Comparison of ENCODE assay signal across 12 cellular contexts in the genomic region with DNA sequence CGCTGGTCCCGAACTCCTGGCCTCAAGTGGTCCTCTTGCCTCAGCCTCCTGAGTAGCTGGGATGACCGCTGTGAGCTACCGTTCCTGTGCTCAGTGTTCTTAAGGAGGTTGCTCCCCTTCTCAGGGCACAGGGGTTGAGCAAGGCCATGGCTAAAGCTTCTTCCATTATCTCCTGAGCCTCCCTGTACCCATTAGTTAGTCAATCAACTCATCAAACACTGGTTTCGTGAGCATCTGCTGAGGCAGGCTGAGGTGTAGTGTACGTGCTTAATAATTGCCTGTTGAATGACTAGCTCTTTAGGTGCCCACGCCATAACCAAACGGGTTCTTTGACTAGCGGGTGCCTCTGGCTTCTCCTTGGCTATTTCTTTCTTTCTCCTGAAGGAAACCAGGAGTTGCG. TPM values are rescaled to one million over a fixed set of nuclear protein-coding genes. Genes with fewer than 3 reads are reported as not detected.
DNase-seq lines count a peak whose midpoint lies in the region; ATAC-seq and TF ChIP-seq lines count a peak whose summit lies in the region.
"Had no signal": no experiment of that assay in that cellular context is flagged by ENCODE, and none has a peak within 500 bp of the region (broad histone marks: within the 10 kb centered on the region; RNA-seq: fewer than 3 reads in every experiment).

No MANE protein-coding gene starts in this region.

- no peak overlapping the region for H3K9ac ChIP-seq in colonic mucosa (ENCODE audit: low read depth in 2 of 2, low read length in 2 of 2)

- H3K36me3 ChIP-seq in colonic mucosa (no peaks in the 10 kb centered on the region), mesodermal cell (ENCODE audit: control insufficient read depth, insufficient read depth, low read length) (no peaks in the 10 kb centered on the region), transverse colon (no peaks in the 10 kb centered on the region)

- H3K27ac Mint-ChIP-seq in activated naive CD8-positive, alpha-beta T cell treated with anti-CD3 and anti-CD28 coated beads, Interleukin-2, amount 50 U/mL, for 24 hours: no peak overlapping the region
- H3K27ac Mint-ChIP-seq: activated B cell treated with CpG ODN at 0.5 μM for 24 hours; activated T-helper 17 cell treated with anti-CD3 and anti-CD28 coated beads, Interleukin-2, amount 50 U/mL, for 72 hours had no signal

- intact Hi-C loops in colonic mucosa (cut with DNase I): no loop called here
- intact Hi-C loops in transverse colon (cut with DNase I; ENCODE audit: low total_unique reads): no loop called here

- no peaks in the 10 kb centered on the region for H3K9me3 ChIP-seq in colonic mucosa
- no peaks in the 10 kb centered on the region for H3K9me3 ChIP-seq in mesodermal cell (ENCODE audit: control insufficient read depth, low read length)
- H3K9me3 ChIP-seq in transverse colon: no peaks in the 10 kb centered on the region

- in situ Hi-C loops in transverse colon (cut with MboI; ENCODE audit: low pct_ligation_motif_present in 1 of 4, low pct_unique_long_range_greater_than_20kb in 1 of 4, low sequenced_read_pairs in 3 of 4): no loop called here

- no peak for TF ChIP-seq EP300 in transverse colon (IDR thresholded peaks at IDR 0.05; ENCODE audit: low read depth)

- H3K4me1 ChIP-seq in colonic mucosa (peaks cover 6% of the 10 kb centered on the region), mesodermal cell (ENCODE audit: control insufficient read depth, insufficient read depth, low read length, poor library complexity, severe bottlenecking) (peaks cover 42% of the 10 kb centered on the region), transverse colon (peaks cover 24 to 33% (median 28%) of the 10 kb centered on the region in 4 donors)

- H3K27ac ChIP-seq in colonic mucosa (peak overlapping the region; percentile 41), mesodermal cell (ENCODE audit: low read depth, low read length, severe bottlenecking) (peak overlapping the region; percentile 87), transverse colon (peak overlapping the region; percentile 67 to 87 (median 80))

- TF ChIP-seq CTCF in colonic mucosa (IDR thresholded peaks at IDR 0.05) (no peak), transverse colon (IDR thresholded peaks at IDR 0.05) (no peak)

- no peak overlapping the region for H3K4me3 Mint-ChIP-seq in activated naive CD8-positive, alpha-beta T cell treated with anti-CD3 and anti-CD28 coated beads, Interleukin-2, amount 50 U/mL, for 24 hours

- ATAC-seq in activated naive CD8-positive, alpha-beta T cell treated with anti-CD3 and anti-CD28 coated beads, Interleukin-2, amount 50 U/mL, for 24 hours: no peak

- H3K9me3 Mint-ChIP-seq in activated naive CD8-positive, alpha-beta T cell treated with anti-CD3 and anti-CD28 coated beads, Interleukin-2, amount 50 U/mL, for 24 hours: no peaks in the 10 kb centered on the region
- H3K9me3 Mint-ChIP-seq: activated B cell treated with CpG ODN at 0.5 μM for 24 hours; activated T-helper 17 cell treated with anti-CD3 and anti-CD28 coated beads, Interleukin-2, amount 50 U/mL, for 72 hours had no signal

- WGBS in mesodermal cell (ENCODE audit: insufficient coverage in 2 of 2), 2 experiments: 90 to 96% methylated on average over 7 to 8 of the region's 10 CpGs
- 87% methylated on average over 10 of the region's 10 CpGs; no CpG with 5 or more reads in 1 of the 2 donors for WGBS in transverse colon (ENCODE audit: low coverage in 1 of 2), 2 donors

- H3K27me3 Mint-ChIP-seq in activated naive CD8-positive, alpha-beta T cell treated with anti-CD3 and anti-CD28 coated beads, Interleukin-2, amount 50 U/mL, for 24 hours: peaks cover 2% of the 10 kb centered on the region
- H3K27me3 Mint-ChIP-seq: activated B cell treated with CpG ODN at 0.5 μM for 24 hours; activated T-helper 17 cell treated with anti-CD3 and anti-CD28 coated beads, Interleukin-2, amount 50 U/mL, for 72 hours had no signal

- TF ChIP-seq POLR2A in transverse colon (IDR thresholded peaks at IDR 0.05): no peak

- no peaks in the 10 kb centered on the region for H3K36me3 Mint-ChIP-seq in activated naive CD8-positive, alpha-beta T cell treated with anti-CD3 and anti-CD28 coated beads, Interleukin-2, amount 50 U/mL, for 24 hours (ENCODE audit: low read depth)

- H3K4me1 Mint-ChIP-seq in activated naive CD8-positive, alpha-beta T cell treated with anti-CD3 and anti-CD28 coated beads, Interleukin-2, amount 50 U/mL, for 24 hours: peaks cover 6% of the 10 kb centered on the region

- H3K27me3 ChIP-seq in colonic mucosa: no peaks in the 10 kb centered on the region
- no peaks in the 10 kb centered on the region for H3K27me3 ChIP-seq in transverse colon

- no peak overlapping the region for H3K4me3 ChIP-seq in colonic mucosa
- no peak overlapping the region for H3K4me3 ChIP-seq in mesodermal cell (ENCODE audit: extremely low read depth, insufficient read depth, low read length, poor library complexity, severe bottlenecking)
- H3K4me3 ChIP-seq in transverse colon: no peak overlapping the region

- DNase-seq in DMS53 (lab: John Stamatoyannopoulos, UW) (peak; percentile 47), DMS53 treated with DMSO at 0.1 percent for 48 hours (lab: John Stamatoyannopoulos, UW; ENCODE audit: unreplicated experiment) (no peak), colonic mucosa (no peak), transverse colon (no peak), hypothalamus (lab: John Stamatoyannopoulos, UW) (no peak), NCI-H345 (lab: John Stamatoyannopoulos, UW) (no peak)
- DNase-seq in activated naive CD8-positive, alpha-beta T cell treated with anti-CD3 and anti-CD28 coated beads, Interleukin-2, amount 50 U/mL, for 24 hours: no peak
- DNase-seq: 8988T, activated B cell treated with CpG ODN at 0.5 μM for 24 hours, NCI-H1105 treated with DMSO at 0.1 percent for 48 hours had no signal

RNA-seq across cellular contexts. Expression of gene SGCA, which starts 11.7 kb away (rescaled TPM):
- 1 to 10 TPM in 1 of 2 donors, under 1 TPM in 1; 0.89 to 5.5 TPM for total RNA-seq in colonic mucosa
- 2.4 TPM for polyA plus RNA-seq in mesodermal cell (2013, experiment 1 of 2)
- 1.3 TPM for polyA plus RNA-seq in mesodermal cell (2013, experiment 2 of 2)
- total RNA-seq in transverse colon: 10 to 100 TPM in 1 of 4 donors, 1 to 10 TPM in 3; 3.7 to 65.3 (median 7.6) TPM
- total RNA-seq: activated T-helper 17 cell treated with anti-CD3 and anti-CD28 coated beads, Interleukin-2, amount 50 U/mL, for 72 hours had no signal

RNA-seq across cellular contexts. Expression of gene COL1A1, which starts 24.0 kb away (rescaled TPM):
- 100 to 1,000 TPM in 1 of 2 donors, 10 to 100 TPM in 1; 74.7 to 127 TPM for total RNA-seq in colonic mucosa
- polyA plus RNA-seq in mesodermal cell (2013, experiment 1 of 2): 852 TPM
- polyA plus RNA-seq in mesodermal cell (2013, experiment 2 of 2): 735 TPM
- total RNA-seq in transverse colon: 100 to 1,000 TPM in 2 of 4 donors, 10 to 100 TPM in 2; 13.0 to 210 (median 79.8) TPM

RNA-seq across cellular contexts. Expression of gene PPP1R9B, which starts 27.0 kb away (rescaled TPM):
- total RNA-seq in colonic mucosa (10 to 100 TPM; 36.6 to 43.2 TPM), transverse colon (10 to 100 TPM; 19.0 to 29.9 (median 27.7) TPM)
- 45.5 TPM for polyA plus RNA-seq in mesodermal cell (2013, experiment 1 of 2)
- polyA plus RNA-seq in mesodermal cell (2013, experiment 2 of 2): 36.7 TPM

RNA-seq across cellular contexts. Expression of gene SAMD14, which starts 47.5 kb away (rescaled TPM):
- total RNA-seq in colonic mucosa (1 to 10 TPM in 1 of 2 donors, under 1 TPM in 1; 0.77 to 2.3 TPM), transverse colon (1 to 10 TPM in 1 of 4 donors, under 1 TPM in 2, not detected in 1; 0.14 to 1.8 (median 0.32) TPM)
- polyA plus RNA-seq in mesodermal cell (2013, experiment 1 of 2): 26.6 TPM
- 18.7 TPM for polyA plus RNA-seq in mesodermal cell (2013, experiment 2 of 2)
